In the genomic region with DNA sequence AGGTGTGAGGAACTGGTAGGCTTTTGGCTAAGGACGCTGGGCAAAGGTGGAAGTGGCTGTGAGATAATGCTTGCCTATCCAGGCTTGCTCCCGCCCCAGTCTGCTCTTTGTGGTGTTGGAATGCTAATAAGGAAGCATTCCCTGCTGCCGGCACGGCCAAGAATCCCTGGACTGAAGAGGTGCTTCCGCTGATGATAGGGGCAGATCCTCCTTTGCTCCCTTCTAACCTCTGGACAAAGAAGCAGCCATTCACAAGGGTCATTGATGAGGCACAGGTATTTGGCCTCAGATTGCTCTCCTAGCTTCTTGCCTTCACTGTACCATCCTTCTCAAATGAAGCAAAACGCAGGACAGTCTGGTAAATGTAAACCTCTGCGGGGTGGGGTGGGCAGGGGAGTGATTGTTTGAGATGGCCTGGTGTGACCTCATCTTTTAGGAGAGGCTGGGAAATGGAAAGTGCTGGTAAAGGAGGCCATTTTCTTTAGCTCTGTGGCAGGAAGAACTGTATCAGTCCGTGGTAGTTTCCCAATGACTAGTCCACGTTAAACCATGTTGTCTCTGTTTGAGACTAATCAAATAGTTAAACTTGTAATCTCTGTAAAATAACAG, we compare ENCODE assay signal across 8 cellular contexts.
DNase-seq lines count a peak whose midpoint lies in the region; ATAC-seq and TF ChIP-seq lines count a peak whose summit lies in the region.

No MANE protein-coding gene starts in this region.

- POLR2A ChIA-PET in AG04449 (lab: Yijun Ruan, JAX): interaction anchor here (0.7 to 0.8 kb wide), 2 partner anchors 12 to 289 kb away, joined by 3 to 5 read pairs; no protein-coding TSS in a partner anchor

- H3K9me3 ChIP-seq in neutrophil: no peaks in the 10 kb centered on the region

- peak overlapping the region; percentile 93 for H3K27ac ChIP-seq in neutrophil

- H3K36me3 ChIP-seq in neutrophil: peaks cover 32% of the 10 kb centered on the region

- CTCF ChIA-PET in AG04449 (lab: Yijun Ruan, JAX): interaction anchor here (0.6 to 1.5 kb wide), 5 partner anchors 8 to 48 kb away, joined by 3 read pairs; no protein-coding TSS in a partner anchor

- DNase-seq in AG04449 (ENCODE audit: low read depth, low spot score): no peak
- peak; percentile 31 for DNase-seq in HCEC 1CT
- DNase-seq in fibroblast of peridontal ligament (ENCODE audit: extremely low read depth): peak; percentile 37
- no peak for DNase-seq in DMS114 treated with DMSO at 0.1 percent for 48 hours (lab: John Stamatoyannopoulos, UW; ENCODE audit: unreplicated experiment)

- ATAC-seq in GM19324 (IDR thresholded peaks at IDR 0.05; ENCODE audit: low FRiP score, unreplicated experiment) (no peak), GM19452 (IDR thresholded peaks at IDR 0.05; ENCODE audit: unreplicated experiment) (no peak)

- TF ChIP-seq CTCF in AG04449 (IDR thresholded peaks at IDR 0.05; ENCODE audit: insufficient read depth, low read length, missing control alignments) (no peak), WI38 (IDR thresholded peaks at IDR 0.05; ENCODE audit: low read depth, low read length) (no peak), neutrophil (IDR thresholded peaks at IDR 0.05) (no peak)

- H3K4me1 ChIP-seq in neutrophil (ENCODE audit: control insufficient read depth in 1 of 2, insufficient read depth in 1 of 2, low read depth in 1 of 2, low read length in 1 of 2): peaks cover 63 to 65% of the 10 kb centered on the region in 2 experiments

- no peaks in the 10 kb centered on the region for H3K27me3 ChIP-seq in neutrophil

- peak overlapping the region; percentile 96 for H3K4me3 ChIP-seq in AG04449 (ENCODE audit: low read depth, low read length)
- H3K4me3 ChIP-seq in WI38 (ENCODE audit: low read depth, low read length): peak overlapping the region; percentile 91
- H3K4me3 ChIP-seq in neutrophil (ENCODE audit: low read depth in 1 of 2, low read length in 1 of 2): peak overlapping the region; percentile 74 to 96

Comparison
In these comparisons a context has a peak if more than half of its experiments do, and no peak if none do; other contexts are left out.
1. DNase-seq: peak in HCEC 1CT (single experiment) and fibroblast of peridontal ligament (single experiment); none in AG04449 (single experiment) and DMS114 treated with DMSO at 0.1 percent for 48 hours (single experiment).
2. Peak in every context shown above with its lines, with median percentiles within 50 percentile points of each other: H3K4me3 ChIP-seq.